In genomic region chr5:177371705-177372533, GRCh38 we compare ENCODE assay signal across 8 cellular contexts. TPM values are rescaled to one million over a fixed set of nuclear protein-coding genes. Genes with fewer than 3 reads are reported as not detected.
DNase-seq lines count a peak whose midpoint lies in the region; ATAC-seq and TF ChIP-seq lines count a peak whose summit lies in the region.

No MANE protein-coding gene starts in this region.

- no peaks in the 10 kb centered on the region for H3K27me3 ChIP-seq in thymus (ENCODE audit: control insufficient read depth, insufficient read depth)
- no peaks in the 10 kb centered on the region for H3K27me3 ChIP-seq in gastrocnemius medialis

- no peak for DNase-seq in activated T-cell treated with anti-CD3 and anti-CD28 coated beads, Interleukin-2, amount 50 U/mL, for 24 hours
- DNase-seq in activated T-cell treated with anti-CD3 and anti-CD28 coated beads for 4 hours, result no peak
- DNase-seq in activated T-helper 2 cell treated with anti-CD3 and anti-CD28 coated beads, Interferon-gamma antibody, Interleukin-2, Interleukin-4, amounts not matched to agents 10 μg/mL and 5 μg/mL and 100 μg/mL, durations not matched to agents 14 hours and 24 hours and 36 hours (ENCODE audit: low spot score), result no peak
- DNase-seq in left lobe of liver (ENCODE audit: low spot score), result peak; percentile 68
- no peak for DNase-seq in medulla oblongata (ENCODE audit: extremely low spot score)
- no peak for DNase-seq in NCI-H1436 treated with DMSO at 0.1 percent for 48 hours (lab: John Stamatoyannopoulos, UW)
- DNase-seq in gastrocnemius medialis, result no peak

- peak overlapping the region; percentile 82 for H3K27ac ChIP-seq in thymus (ENCODE audit: low read depth)
- peak overlapping the region in 2 of 4 donors; percentile 80 to 83 for H3K27ac ChIP-seq in gastrocnemius medialis

- intact Hi-C loops in activated T-helper 2 cell treated with anti-CD3 and anti-CD28 coated beads, Interferon-gamma antibody, Interleukin-2, Interleukin-4, amounts not matched to agents 10 μg/mL and 5 μg/mL and 100 μg/mL, durations not matched to agents 14 hours and 24 hours and 36 hours (cut with micrococcal nuclease), result loop anchor here (2.0 kb wide), 1 partner anchor 15 kb away; the partner anchor contains the start of gene RGS14
- intact Hi-C loops in gastrocnemius medialis (cut with DNase I; ENCODE audit: low total_unique reads), result no loop called here

- H3K4me3 Mint-ChIP-seq in activated T-cell treated with anti-CD3 and anti-CD28 coated beads, Interleukin-2, amount 50 U/mL, for 24 hours, result no peak overlapping the region
- peak overlapping the region; percentile 64 for H3K4me3 Mint-ChIP-seq in activated T-helper 2 cell treated with anti-CD3 and anti-CD28 coated beads, Interferon-gamma antibody, Interleukin-2, Interleukin-4, amounts not matched to agents 10 μg/mL and 5 μg/mL and 100 μg/mL, durations not matched to agents 14 hours and 24 hours and 36 hours (ENCODE audit: low read depth)

- WGBS in thymus, result 86% methylated on average over 18 of the region's 18 CpGs

- no peaks in the 10 kb centered on the region for H3K9me3 Mint-ChIP-seq in activated T-cell treated with anti-CD3 and anti-CD28 coated beads, Interleukin-2, amount 50 U/mL, for 24 hours
- no peaks in the 10 kb centered on the region for H3K9me3 Mint-ChIP-seq in activated T-helper 2 cell treated with anti-CD3 and anti-CD28 coated beads, Interferon-gamma antibody, Interleukin-2, Interleukin-4, amounts not matched to agents 10 μg/mL and 5 μg/mL and 100 μg/mL, durations not matched to agents 14 hours and 24 hours and 36 hours

- no peaks in the 10 kb centered on the region for H3K27me3 Mint-ChIP-seq in activated T-cell treated with anti-CD3 and anti-CD28 coated beads, Interleukin-2, amount 50 U/mL, for 24 hours
- H3K27me3 Mint-ChIP-seq in activated T-helper 2 cell treated with anti-CD3 and anti-CD28 coated beads, Interferon-gamma antibody, Interleukin-2, Interleukin-4, amounts not matched to agents 10 μg/mL and 5 μg/mL and 100 μg/mL, durations not matched to agents 14 hours and 24 hours and 36 hours (ENCODE audit: low read depth), result no peaks in the 10 kb centered on the region

- peak; percentile 1 for ATAC-seq in left lobe of liver
- no peak for ATAC-seq in gastrocnemius medialis

- in situ Hi-C loops in gastrocnemius medialis (cut with MboI; ENCODE audit: low sequenced_read_pairs in 4 of 4), result no loop called here

- no peak for TF ChIP-seq POLR2A in gastrocnemius medialis (IDR thresholded peaks at IDR 0.05)

- H3K27ac Mint-ChIP-seq in activated T-cell treated with anti-CD3 and anti-CD28 coated beads, Interleukin-2, amount 50 U/mL, for 24 hours, result peak overlapping the region; percentile 89
- peak overlapping the region; percentile 63 for H3K27ac Mint-ChIP-seq in activated T-helper 2 cell treated with anti-CD3 and anti-CD28 coated beads, Interferon-gamma antibody, Interleukin-2, Interleukin-4, amounts not matched to agents 10 μg/mL and 5 μg/mL and 100 μg/mL, durations not matched to agents 14 hours and 24 hours and 36 hours

- H3K4me1 ChIP-seq in thymus (ENCODE audit: control insufficient read depth, insufficient read depth, low read length) (peaks cover 5% of the 10 kb centered on the region), gastrocnemius medialis (peaks cover 30 to 35% of the 10 kb centered on the region in 2 donors)

- H3K4me1 Mint-ChIP-seq in activated T-cell treated with anti-CD3 and anti-CD28 coated beads, Interleukin-2, amount 50 U/mL, for 24 hours (ENCODE audit: low read depth), result peaks cover 67% of the 10 kb centered on the region
- peaks cover 30% of the 10 kb centered on the region for H3K4me1 Mint-ChIP-seq in activated T-helper 2 cell treated with anti-CD3 and anti-CD28 coated beads, Interferon-gamma antibody, Interleukin-2, Interleukin-4, amounts not matched to agents 10 μg/mL and 5 μg/mL and 100 μg/mL, durations not matched to agents 14 hours and 24 hours and 36 hours (ENCODE audit: low read depth)

- H3K36me3 ChIP-seq in thymus (ENCODE audit: control insufficient read depth, insufficient read depth) (peaks cover 66% of the 10 kb centered on the region), gastrocnemius medialis (no peaks in the 10 kb centered on the region)

- TF ChIP-seq CTCF in gastrocnemius medialis (IDR thresholded peaks at IDR 0.05 in 4 of 5, conservative IDR thresholded peaks at IDR 0.05 in 1 of 5), result no peak

- H3K36me3 Mint-ChIP-seq in activated T-cell treated with anti-CD3 and anti-CD28 coated beads, Interleukin-2, amount 50 U/mL, for 24 hours (ENCODE audit: low read depth), result peaks cover 66% of the 10 kb centered on the region
- peaks cover 29% of the 10 kb centered on the region for H3K36me3 Mint-ChIP-seq in activated T-helper 2 cell treated with anti-CD3 and anti-CD28 coated beads, Interferon-gamma antibody, Interleukin-2, Interleukin-4, amounts not matched to agents 10 μg/mL and 5 μg/mL and 100 μg/mL, durations not matched to agents 14 hours and 24 hours and 36 hours (ENCODE audit: low read depth)

- H3K4me3 ChIP-seq in thymus (ENCODE audit: low read length) (no peak overlapping the region), gastrocnemius medialis (peak overlapping the region in 2 of 4 donors; percentile 52 to 57)

- no peaks in the 10 kb centered on the region for H3K9me3 ChIP-seq in thymus (ENCODE audit: control insufficient read depth)
- no peaks in the 10 kb centered on the region for H3K9me3 ChIP-seq in gastrocnemius medialis

RNA-seq across cellular contexts. Expression of gene SLC34A1, which starts 12.3 kb away (rescaled TPM):
- total RNA-seq in activated T-helper 2 cell treated with anti-CD3 and anti-CD28 coated beads, Interferon-gamma antibody, Interleukin-2, Interleukin-4, amounts not matched to agents 10 μg/mL and 5 μg/mL and 100 μg/mL, durations not matched to agents 14 hours and 24 hours and 36 hours, result not detected in 2 replicates
- total RNA-seq in left lobe of liver (3.0 TPM), gastrocnemius medialis (not detected)
- polyA plus RNA-seq in thymus, result 0.02 TPM

RNA-seq across cellular contexts. Expression of gene RGS14, which starts 14.2 kb away (rescaled TPM):
- total RNA-seq in activated T-helper 2 cell treated with anti-CD3 and anti-CD28 coated beads, Interferon-gamma antibody, Interleukin-2, Interleukin-4, amounts not matched to agents 10 μg/mL and 5 μg/mL and 100 μg/mL, durations not matched to agents 14 hours and 24 hours and 36 hours, result 36.2 and 40.5 TPM in 2 replicates
- 34.6 TPM for total RNA-seq in left lobe of liver
- polyA plus RNA-seq in thymus, result 52.7 TPM
- 10 to 100 TPM in 1 of 4 donors, 1 to 10 TPM in 3; 1.6 to 25.9 (median 5.0) TPM for total RNA-seq in gastrocnemius medialis

RNA-seq across cellular contexts. Expression of gene LMAN2, which starts 20.5 kb away (rescaled TPM):
- total RNA-seq in activated T-helper 2 cell treated with anti-CD3 and anti-CD28 coated beads, Interferon-gamma antibody, Interleukin-2, Interleukin-4, amounts not matched to agents 10 μg/mL and 5 μg/mL and 100 μg/mL, durations not matched to agents 14 hours and 24 hours and 36 hours, result 130 and 137 TPM in 2 replicates
- total RNA-seq in left lobe of liver (162 TPM), gastrocnemius medialis (100 to 1,000 TPM in 1 of 4 donors, 10 to 100 TPM in 3; 70.2 to 109 (median 86.6) TPM)
- 95.3 TPM for polyA plus RNA-seq in thymus

RNA-seq across cellular contexts. Expression of gene PFN3, which starts 28.5 kb away (rescaled TPM):
- total RNA-seq in activated T-helper 2 cell treated with anti-CD3 and anti-CD28 coated beads, Interferon-gamma antibody, Interleukin-2, Interleukin-4, amounts not matched to agents 10 μg/mL and 5 μg/mL and 100 μg/mL, durations not matched to agents 14 hours and 24 hours and 36 hours, result not detected in 2 replicates
- total RNA-seq in left lobe of liver (not detected), gastrocnemius medialis (not detected)
- polyA plus RNA-seq in thymus, result not detected

RNA-seq across cellular contexts. Expression of gene F12, which starts 37.4 kb away (rescaled TPM):
- total RNA-seq in activated T-helper 2 cell treated with anti-CD3 and anti-CD28 coated beads, Interferon-gamma antibody, Interleukin-2, Interleukin-4, amounts not matched to agents 10 μg/mL and 5 μg/mL and 100 μg/mL, durations not matched to agents 14 hours and 24 hours and 36 hours, result 3.5 and 5.8 TPM in 2 replicates
- total RNA-seq in left lobe of liver (292 TPM), gastrocnemius medialis (1 to 10 TPM in 1 of 4 donors, under 1 TPM in 2, not detected in 1; 0.36 to 1.2 (median 0.95) TPM)
- 1.2 TPM for polyA plus RNA-seq in thymus
